Comparison of ENCODE assay signal across 8 cellular contexts in genomic region chr17:43832168-43832975, GRCh38. TPM values are rescaled to one million over a fixed set of nuclear protein-coding genes. Genes with fewer than 3 reads are reported as not detected.
A peak's percentile ranks its signal among the peaks of the same experiment; 100 is the strongest.
DNase-seq lines count a peak whose midpoint lies in the region; ATAC-seq and TF ChIP-seq lines count a peak whose summit lies in the region.

No MANE protein-coding gene starts in this region.

- H3K9me3 ChIP-seq in BE2C (no peaks in the 10 kb centered on the region), WERI-Rb-1 (ENCODE audit: severe bottlenecking) (peaks cover 9% of the 10 kb centered on the region), muscle layer of colon (ENCODE audit: low read length) (no peaks in the 10 kb centered on the region)

- peaks cover 26% of the 10 kb centered on the region for H3K27me3 Mint-ChIP-seq in type B pancreatic cell

- no peak for ATAC-seq in GM21381 (IDR thresholded peaks at IDR 0.05; ENCODE audit: unreplicated experiment)
- ATAC-seq in HG03159 (IDR thresholded peaks at IDR 0.05; ENCODE audit: unreplicated experiment), result no peak

- no peak overlapping the region for H3K9ac ChIP-seq in muscle layer of colon (ENCODE audit: low read length)

- H3K9me3 Mint-ChIP-seq in type B pancreatic cell, result peaks cover 5% of the 10 kb centered on the region

- H3K4me3 Mint-ChIP-seq in type B pancreatic cell, result peak overlapping the region; percentile 86

- no peaks in the 10 kb centered on the region for H3K36me3 ChIP-seq in BE2C
- peaks cover 46% of the 10 kb centered on the region for H3K36me3 ChIP-seq in WERI-Rb-1
- H3K36me3 ChIP-seq in muscle layer of colon (ENCODE audit: insufficient read depth, low read length), result peaks cover 23% of the 10 kb centered on the region

- peaks cover 7% of the 10 kb centered on the region for H3K27me3 ChIP-seq in BE2C
- H3K27me3 ChIP-seq in WERI-Rb-1 (ENCODE audit: insufficient read depth, low read depth, severe bottlenecking), result no peaks in the 10 kb centered on the region
- H3K27me3 ChIP-seq in muscle layer of colon (ENCODE audit: control insufficient read depth in 1 of 2, insufficient read depth in 2 of 2, low read length in 2 of 2), result no peaks in the 10 kb centered on the region

- H3K36me3 Mint-ChIP-seq in type B pancreatic cell, result no peaks in the 10 kb centered on the region

- peaks cover 7% of the 10 kb centered on the region for H3K4me1 Mint-ChIP-seq in type B pancreatic cell (ENCODE audit: unreplicated experiment)

- DNase-seq in BE2C, result peak; percentile 56
- peak; percentile 82 for DNase-seq in HPDE6-E6E7 (ENCODE audit: extremely low spot score)
- DNase-seq in WERI-Rb-1, result peak; percentile 76
- DNase-seq in epithelial cell of proximal tubule (ENCODE audit: low read depth), result no peak
- no peak for DNase-seq in type B pancreatic cell (ENCODE audit: extremely low spot score, unreplicated experiment)

- TF ChIP-seq CTCF in BE2C (IDR thresholded peaks at IDR 0.05; ENCODE audit: low read depth, low read length) (no peak), WERI-Rb-1 (IDR thresholded peaks at IDR 0.05; ENCODE audit: low read depth, low read length) (0 out of 2 replicates have a peak, but pooled peaks have one; percentile 9), epithelial cell of proximal tubule (conservative IDR thresholded peaks at IDR 0.05; ENCODE audit: low read depth, low read length) (no peak), type B pancreatic cell (conservative IDR thresholded peaks at IDR 0.05) (no peak)

- no peaks in the 10 kb centered on the region for H3K4me1 ChIP-seq in BE2C
- peaks cover 13% of the 10 kb centered on the region for H3K4me1 ChIP-seq in muscle layer of colon (ENCODE audit: insufficient read depth, low read length)

- peak overlapping the region; percentile 76 for H3K27ac ChIP-seq in WERI-Rb-1
- H3K27ac ChIP-seq in muscle layer of colon (ENCODE audit: low read depth, low read length), result no peak overlapping the region

- no peak overlapping the region for H3K27ac Mint-ChIP-seq in type B pancreatic cell

- H3K4me3 ChIP-seq in BE2C (ENCODE audit: low read depth, low read length), result peak overlapping the region; percentile 54
- peak overlapping the region; percentile 69 for H3K4me3 ChIP-seq in WERI-Rb-1 (ENCODE audit: low read depth, low read length)
- peak overlapping the region; percentile 62 for H3K4me3 ChIP-seq in epithelial cell of proximal tubule (ENCODE audit: low read depth, low read length)
- H3K4me3 ChIP-seq in muscle layer of colon (ENCODE audit: low read depth in 1 of 2, low read length in 2 of 2), result peak overlapping the region; percentile 68 to 72

RNA-seq across cellular contexts. Expression of gene MPP3, which starts 0.6 kb away (rescaled TPM):
- 1.4 TPM for polyA plus RNA-seq in BE2C (2012; ENCODE audit: insufficient read depth, insufficient read length, low read depth)
- 8.6 and 10.8 TPM in 2 replicates for total RNA-seq in epithelial cell of proximal tubule
- total RNA-seq in type B pancreatic cell (ENCODE audit: low replicate concordance), result 3.8 and 7.8 TPM in 2 replicates

RNA-seq across cellular contexts. Expression of gene CD300LG, which starts 14.6 kb away (rescaled TPM):
- not detected for polyA plus RNA-seq in BE2C (2012; ENCODE audit: insufficient read depth, insufficient read length, low read depth)
- total RNA-seq in epithelial cell of proximal tubule, result not detected in 2 replicates
- total RNA-seq in type B pancreatic cell (ENCODE audit: low replicate concordance), result not detected in 2 replicates

RNA-seq across cellular contexts. Expression of gene CFAP97D1, which starts 52.1 kb away (rescaled TPM):
- polyA plus RNA-seq in BE2C (2012; ENCODE audit: insufficient read depth, insufficient read length, low read depth), result 0.31 TPM
- total RNA-seq in epithelial cell of proximal tubule (not detected in 2 replicates), type B pancreatic cell (ENCODE audit: low replicate concordance) (not detected in 2 replicates)

RNA-seq across cellular contexts. Expression of gene DUSP3, which starts 53.6 kb away (rescaled TPM):
- 33.4 TPM for polyA plus RNA-seq in BE2C (2012; ENCODE audit: insufficient read depth, insufficient read length, low read depth)
- 46.3 and 47.5 TPM in 2 replicates for total RNA-seq in epithelial cell of proximal tubule
- total RNA-seq in type B pancreatic cell (ENCODE audit: low replicate concordance), result 36.4 and 45.4 TPM in 2 replicates

Comparison
In these comparisons a context has a peak if more than half of its experiments do, and no peak if none do; other contexts are left out.
1. DNase-seq: peak in BE2C (single experiment), HPDE6-E6E7 (single experiment) and WERI-Rb-1 (single experiment); none in epithelial cell of proximal tubule (single experiment) and type B pancreatic cell (single experiment).
2. Peak in every context shown above with its lines, with median percentiles within 50 percentile points of each other: H3K4me3 ChIP-seq.